ENCODE assay signal across 8 cellular contexts in genomic region chr5:138752951-138753793, GRCh38. TPM values are rescaled to one million over a fixed set of nuclear protein-coding genes. Genes with fewer than 3 reads are reported as not detected.
DNase-seq lines count a peak whose midpoint lies in the region; ATAC-seq and TF ChIP-seq lines count a peak whose summit lies in the region.

Gene CTNNA1 (plus strand): TSS chr5:138753425. CDS start chr5:138781925, 28,500 bp downstream.

- H3K4me2 ChIP-seq in KMS-11: peak within 1 kb of the TSS; percentile 90

- H3K9ac ChIP-seq in KMS-11: peak within 1 kb of the TSS; percentile 63

- no peak within 1 kb of the TSS for H3K27ac ChIP-seq in KMS-11
- peak within 1 kb of the TSS; percentile 98 for H3K27ac ChIP-seq in prostate gland

- H3K9me3 ChIP-seq in prostate gland: no peaks in the 10 kb centered on the region

- peak; percentile 82 for TF ChIP-seq POLR2A in prostate gland (IDR thresholded peaks at IDR 0.05)

- TF ChIP-seq CTCF in KMS-11 (conservative IDR thresholded peaks at IDR 0.05; ENCODE audit: low read depth, low read length): no peak
- peak in 2 of 4 experiments; percentile 19 to 46 for TF ChIP-seq CTCF in prostate gland (IDR thresholded peaks at IDR 0.05)

- peak; percentile 71 for DNase-seq in CD1c-positive myeloid dendritic cell (ENCODE audit: extremely low spot score)
- peak; percentile 32 to 53 (median 33) for DNase-seq in T-helper 1 cell
- DNase-seq in amygdala (lab: John Stamatoyannopoulos, UW): peak in 51 of 56 donors; percentile 10 to 78 (median 55)
- DNase-seq in left cardiac atrium: peak; percentile 83
- peak; percentile 79 for DNase-seq in prostate gland (ENCODE audit: low spot score)
- peak; percentile 86 for DNase-seq in ureter (ENCODE audit: low spot score)

- intact Hi-C loops in left cardiac atrium (cut with DNase I): loop anchor here in 1 of 2 donors (5.0 kb wide), 1 partner anchor 176 kb away; the partner anchor contains the start of gene HSPA9
- intact Hi-C loops in prostate gland (cut with DNase I): loop anchor here (5.0 to 10.0 kb wide), 2 partner anchors 509 to 812 kb away; partner anchors contain the start of gene UBE2D2

- H3K36me3 ChIP-seq in KMS-11 (ENCODE audit: insufficient read depth) (no peaks in the 10 kb centered on the region), prostate gland (no peaks in the 10 kb centered on the region)

- H3K27me3 ChIP-seq in KMS-11 (ENCODE audit: insufficient read depth, low read depth) (no peaks in the 10 kb centered on the region), prostate gland (replicated peaks; ENCODE audit: insufficient read depth) (no peaks in the 10 kb centered on the region)

- H3K79me2 ChIP-seq in KMS-11 (ENCODE audit: insufficient read depth, low read depth): peaks cover 15% of the 10 kb centered on the region; the same call in 1 of the 2 replicates

- H2AFZ ChIP-seq in KMS-11 (ENCODE audit: low read depth): peak within 1 kb of the TSS; percentile 89

- H3K4me3 ChIP-seq in KMS-11 (IDR thresholded peaks at IDR 0.05; ENCODE audit: insufficient read depth, low read depth, low read length) (no peak within 1 kb of the TSS), prostate gland (peak within 1 kb of the TSS; percentile 73 to 84)

- H4K20me1 ChIP-seq in KMS-11 (ENCODE audit: insufficient read depth): no peaks in the 10 kb centered on the region

- under 1% methylated on average over 23 of the region's 102 CpGs for WGBS in prostate gland

- H3K4me1 ChIP-seq in KMS-11 (ENCODE audit: low read depth, poor library complexity, severe bottlenecking): peaks cover 31% of the 10 kb centered on the region
- no peaks in the 10 kb centered on the region for H3K4me1 ChIP-seq in prostate gland (replicated peaks)

- ATAC-seq in GM19463 (IDR thresholded peaks at IDR 0.05; ENCODE audit: unreplicated experiment) (peak; percentile 40), left cardiac atrium (peak; percentile 90 to 92)

RNA-seq across cellular contexts. Expression of gene CTNNA1, which starts in this region (rescaled TPM):
- total RNA-seq in left cardiac atrium: 100 to 1,000 TPM; 259 to 314 TPM
- 100 to 1,000 TPM; 210 to 212 TPM for total RNA-seq in prostate gland
- 379 TPM for total RNA-seq in ureter

Comparison
In these comparisons a context has a peak if more than half of its experiments do, and no peak if none do; other contexts are left out.
1. DNase-seq: peak in every context shown above with its lines; median percentile 86 in ureter; 83 in left cardiac atrium; 79 in prostate gland; 71 in CD1c-positive myeloid dendritic cell; 55 in amygdala; 33 in T-helper 1 cell.